16 cellular contexts compared by ENCODE assay signal in genomic region chr1:229857585-229857984, GRCh38.
DNase-seq lines count a peak whose midpoint lies in the region; ATAC-seq and TF ChIP-seq lines count a peak whose summit lies in the region.
"Had no signal": no experiment of that assay in that cellular context is flagged by ENCODE, and none has a peak within 500 bp of the region (broad histone marks: within the 10 kb centered on the region; RNA-seq: fewer than 3 reads in every experiment).

No MANE protein-coding gene starts in this region.

- H3K9me3 ChIP-seq in GM23248 (ENCODE audit: low read depth) (no peaks in the 10 kb centered on the region), left lung (no peaks in the 10 kb centered on the region)

- 60 to 65% methylated on average over 4 of the region's 4 CpGs for WGBS in GM23248 (ENCODE audit: low coverage in 1 of 2, low lambda C conversion rate in 2 of 2, missing lambda C conversion rate in 2 of 2), 2 experiments

- DNase-seq in GM23248 = peak; percentile 22
- DNase-seq in left lung = no peak
- DNase-seq in ecto neural progenitor cell (ENCODE audit: low spot score) = no peak
- DNase-seq: C1 segment of cervical spinal cord, DND-41, GF-D8, NCI-H1048, NCI-H1436, NCI-H1930, NCI-H526, PC-3 had no signal

- no peak for TF ChIP-seq CTCF in left lung (IDR thresholded peaks at IDR 0.05)

- in situ Hi-C loops in GM23248 (cut with MboI) = no loop called here

- H3K4me2 ChIP-seq in GM23248 (ENCODE audit: unreplicated experiment) = no peak overlapping the region
- H3K4me2 ChIP-seq: KMS-11 had no signal

- no peak overlapping the region for H3K4me3 Mint-ChIP-seq in activated T-helper 17 cell treated with anti-CD3 and anti-CD28 coated beads, Interleukin-2, amount 50 U/mL, for 72 hours

- no peak overlapping the region for H3K4me3 ChIP-seq in GM23248
- H3K4me3 ChIP-seq in left lung = no peak overlapping the region

- H3K4me1 ChIP-seq in GM23248 (ENCODE audit: insufficient read depth) (no peaks in the 10 kb centered on the region), left lung (no peaks in the 10 kb centered on the region)

- H3K9ac ChIP-seq in GM23248 = no peak overlapping the region
- H3K9ac ChIP-seq: KMS-11 had no signal

- peak; percentile 23 for ATAC-seq in activated T-helper 17 cell treated with anti-CD3 and anti-CD28 coated beads, Interleukin-2, amount 50 U/mL, for 72 hours (replicated peaks)
- ATAC-seq in left lung (peak; percentile 63), GM19351 (IDR thresholded peaks at IDR 0.05; ENCODE audit: unreplicated experiment) (no peak), HG03097 (IDR thresholded peaks at IDR 0.05; ENCODE audit: low FRiP score, unreplicated experiment) (no peak), GM21528 (IDR thresholded peaks at IDR 0.05; ENCODE audit: low FRiP score, unreplicated experiment) (no peak)
- ATAC-seq: PC-3 had no signal

- H3K36me3 ChIP-seq in GM23248 (ENCODE audit: low read depth) = no peaks in the 10 kb centered on the region
- H3K36me3 ChIP-seq in left lung = no peaks in the 10 kb centered on the region

- H3F3A ChIP-seq in GM23248 (ENCODE audit: insufficient read depth) = no peaks in the 10 kb centered on the region

- no peaks in the 10 kb centered on the region for H3K79me2 ChIP-seq in GM23248 (ENCODE audit: insufficient read depth)

- no peaks in the 10 kb centered on the region for H3K36me3 Mint-ChIP-seq in activated T-helper 17 cell treated with anti-CD3 and anti-CD28 coated beads, Interleukin-2, amount 50 U/mL, for 72 hours (ENCODE audit: low read depth)

- H3K27me3 ChIP-seq in GM23248 (replicated peaks; ENCODE audit: insufficient read depth) (peaks cover 9% of the 10 kb centered on the region; the same call in 1 of the 2 replicates), left lung (no peaks in the 10 kb centered on the region)

- no peaks in the 10 kb centered on the region for H3K9me3 Mint-ChIP-seq in activated T-helper 17 cell treated with anti-CD3 and anti-CD28 coated beads, Interleukin-2, amount 50 U/mL, for 72 hours

- H4K20me1 ChIP-seq in GM23248 (ENCODE audit: insufficient read depth) = no peaks in the 10 kb centered on the region

- H3K9me2 ChIP-seq in GM23248 (ENCODE audit: insufficient read depth) = no peaks in the 10 kb centered on the region

- H3K4me1 Mint-ChIP-seq in activated T-helper 17 cell treated with anti-CD3 and anti-CD28 coated beads, Interleukin-2, amount 50 U/mL, for 72 hours = no peaks in the 10 kb centered on the region

- H2AFZ ChIP-seq in GM23248 = no peak overlapping the region

- no peak overlapping the region for H3K27ac Mint-ChIP-seq in activated T-helper 17 cell treated with anti-CD3 and anti-CD28 coated beads, Interleukin-2, amount 50 U/mL, for 72 hours

- intact Hi-C loops in left lung (cut with DNase I) = no loop called here

- H3K27ac ChIP-seq in GM23248 (no peak overlapping the region), left lung (no peak overlapping the region)
- H3K27ac ChIP-seq: KMS-11 had no signal

- H3K27me3 Mint-ChIP-seq in activated T-helper 17 cell treated with anti-CD3 and anti-CD28 coated beads, Interleukin-2, amount 50 U/mL, for 72 hours = peaks cover 8% of the 10 kb centered on the region

Comparison
In these comparisons a context has a peak if more than half of its experiments do, and no peak if none do; other contexts are left out.
1. ATAC-seq: peak in activated T-helper 17 cell treated with anti-CD3 and anti-CD28 coated beads, Interleukin-2, amount 50 U/mL, for 72 hours (single experiment) and left lung (single experiment); none in GM19351 (single experiment), HG03097 (single experiment) and GM21528 (single experiment).